Comparison of ENCODE assay signal across 14 cellular contexts in the genomic region with DNA sequence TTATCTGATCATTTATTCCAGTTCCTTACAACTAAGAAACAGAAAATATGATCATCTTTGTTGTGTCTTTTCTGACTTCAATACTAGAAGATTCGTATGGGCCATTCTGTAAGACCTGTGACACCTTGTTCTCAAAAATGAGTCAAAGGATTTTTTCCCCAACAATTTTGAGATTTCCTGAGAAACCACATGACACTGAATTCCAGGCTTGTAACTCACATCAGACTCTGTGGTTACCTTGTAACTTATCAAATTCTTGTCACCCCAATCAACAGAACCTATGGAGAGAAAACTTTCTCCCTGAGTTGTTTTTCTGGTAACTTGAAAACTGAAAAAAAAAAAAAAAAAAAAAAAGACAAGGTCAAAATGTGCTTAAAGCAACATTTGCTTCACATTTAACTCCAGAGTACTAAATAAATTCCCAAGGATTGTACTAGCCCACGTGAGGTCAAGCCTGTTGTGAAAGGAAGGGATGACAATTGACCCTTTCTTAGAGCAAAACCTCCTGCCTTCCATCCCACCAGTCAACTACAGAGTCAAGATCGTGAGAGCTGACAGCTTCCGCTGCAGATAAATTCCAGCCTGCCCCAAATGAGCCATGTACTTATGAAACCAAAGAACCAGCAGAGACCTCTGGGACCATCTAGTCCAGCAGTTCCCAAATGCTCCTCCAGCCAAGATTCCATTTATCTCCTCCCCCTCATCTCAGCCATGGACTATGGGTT.
DNase-seq lines count a peak whose midpoint lies in the region; ATAC-seq and TF ChIP-seq lines count a peak whose summit lies in the region.
"Had no signal": no experiment of that assay in that cellular context is flagged by ENCODE, and none has a peak within 500 bp of the region (broad histone marks: within the 10 kb centered on the region; RNA-seq: fewer than 3 reads in every experiment).

No MANE protein-coding gene starts in this region.

- DNase-seq in EH (ENCODE audit: low read depth) (peak; percentile 88), SJSA1 (ENCODE audit: low read depth in 1 of 2, low spot score in 2 of 2) (peak in 1 of 2 experiments; percentile 61), fibroblast of mammary gland (ENCODE audit: low read depth) (peak; percentile 88), middle frontal gyrus (ENCODE audit: extremely low spot score, low spot score) (no peak), NCI-H2196 treated with DMSO at 0.1 percent for 48 hours (lab: John Stamatoyannopoulos, UW; ENCODE audit: unreplicated experiment) (no peak)
- DNase-seq in stimulated activated CD4-positive, alpha-beta T cell treated with anti-CD3 and anti-CD28 coated beads, Interleukin-1b, Interleukin-23, amount 100 ng/mL, for 48 hours: no peak
- DNase-seq: activated CD8-positive, alpha-beta memory T cell treated with anti-CD3 and anti-CD28 coated beads, Interleukin-2, amount 50 U/mL, for 4 hours; CD8-positive, alpha-beta T cell had no signal

- no peaks in the 10 kb centered on the region for H3K27me3 ChIP-seq in SJSA1 (replicated peaks)

- H3K27ac ChIP-seq in SJSA1: peak overlapping the region; percentile 37
- H3K27ac ChIP-seq: epithelial cell of prostate had no signal

- H3K4me1 Mint-ChIP-seq in nephron: peaks cover 5% of the 10 kb centered on the region
- H3K4me1 Mint-ChIP-seq: brain had no signal

- H3K9me3 Mint-ChIP-seq in nephron: peaks cover 14% of the 10 kb centered on the region
- H3K9me3 Mint-ChIP-seq: GM23338 had no signal

- TF ChIP-seq CTCF in fibroblast of mammary gland (conservative IDR thresholded peaks at IDR 0.05; ENCODE audit: control insufficient read depth, insufficient read depth, low read depth, low read length): no peak
- TF ChIP-seq CTCF in nephron (IDR thresholded peaks at IDR 0.05; ENCODE audit: unreplicated experiment in 3 of 3): no peak

- H3K4me3 Mint-ChIP-seq in nephron: no peak overlapping the region
- H3K4me3 Mint-ChIP-seq: brain; CD8-positive, alpha-beta T cell; GM23338; natural killer cell treated with Interleukin-12 subunit alpha and Interleukin-12 subunit beta and Interleukin-15 and Interleukin-18, amount 100 ng/mL, for 72 hours had no signal

- no peak for ATAC-seq in HG02588 (IDR thresholded peaks at IDR 0.05; ENCODE audit: unreplicated experiment)
- ATAC-seq: CD8-positive, alpha-beta T cell; GM23338; natural killer cell treated with Interleukin-12 subunit alpha and Interleukin-12 subunit beta and Interleukin-15 and Interleukin-18, amount 100 ng/mL, for 72 hours had no signal

- peak overlapping the region; percentile 6 to 41 (median 11) for H3K27ac Mint-ChIP-seq in nephron
- H3K27ac Mint-ChIP-seq: brain; CD8-positive, alpha-beta T cell; GM23338; natural killer cell treated with Interleukin-12 subunit alpha and Interleukin-12 subunit beta and Interleukin-15 and Interleukin-18, amount 100 ng/mL, for 72 hours had no signal

- H3K9me3 ChIP-seq in SJSA1 (replicated peaks): no peaks in the 10 kb centered on the region

- H3K36me3 Mint-ChIP-seq in nephron (ENCODE audit: low read depth): peaks cover 5% of the 10 kb centered on the region
- H3K36me3 Mint-ChIP-seq: brain; CD8-positive, alpha-beta T cell had no signal

- no peaks in the 10 kb centered on the region for H3K27me3 Mint-ChIP-seq in nephron (ENCODE audit: low read depth)
- H3K27me3 Mint-ChIP-seq: natural killer cell treated with Interleukin-12 subunit alpha and Interleukin-12 subunit beta and Interleukin-15 and Interleukin-18, amount 100 ng/mL, for 72 hours had no signal

- peaks cover 25% of the 10 kb centered on the region for H3K4me1 ChIP-seq in SJSA1 (replicated peaks)

- H3K4me3 ChIP-seq in SJSA1 (no peak overlapping the region), fibroblast of mammary gland (ENCODE audit: control insufficient read depth, low read depth, low read length) (no peak overlapping the region)
- H3K4me3 ChIP-seq: GM23338 had no signal

- no peaks in the 10 kb centered on the region for H3K36me3 ChIP-seq in SJSA1

Comparison
In these comparisons a context has a peak if more than half of its experiments do, and no peak if none do; other contexts are left out.
1. DNase-seq: peak in EH (single experiment) and fibroblast of mammary gland (single experiment); none in middle frontal gyrus (single experiment), NCI-H2196 treated with DMSO at 0.1 percent for 48 hours (single experiment) and stimulated activated CD4-positive, alpha-beta T cell treated with anti-CD3 and anti-CD28 coated beads, Interleukin-1b, Interleukin-23, amount 100 ng/mL, for 48 hours (single experiment).